10 cellular contexts compared by ENCODE assay signal in genomic region chr10:110499796-110500514, GRCh38. TPM values are rescaled to one million over a fixed set of nuclear protein-coding genes. Genes with fewer than 3 reads are reported as not detected.
DNase-seq lines count a peak whose midpoint lies in the region; ATAC-seq, FAIRE-seq and TF ChIP-seq lines count a peak whose summit lies in the region.
"Had no signal": no experiment of that assay in that cellular context is flagged by ENCODE, and none has a peak within 500 bp of the region (broad histone marks: within the 10 kb centered on the region; RNA-seq: fewer than 3 reads in every experiment).

No MANE protein-coding gene starts in this region.

- 80% methylated on average over 9 of the region's 9 CpGs for WGBS in suprapubic skin

- H3K27ac ChIP-seq in ascending aorta (peak overlapping the region in 1 of 2 donors; percentile 31), suprapubic skin (no peak overlapping the region)

- H3K4me1 Mint-ChIP-seq in activated naive CD4-positive, alpha-beta T cell treated with anti-CD3 and anti-CD28 coated beads for 36 hours (ENCODE audit: low read depth) = peaks cover 65% of the 10 kb centered on the region
- H3K4me1 Mint-ChIP-seq in immature natural killer cell = peaks cover 81 to 86% of the 10 kb centered on the region in 2 donors

- no peak for TF ChIP-seq EP300 in suprapubic skin (IDR thresholded peaks at IDR 0.05)

- intact Hi-C loops in activated naive CD4-positive, alpha-beta T cell treated with anti-CD3 and anti-CD28 coated beads for 36 hours (cut with micrococcal nuclease) = loop anchor here (1.0 to 5.0 kb wide), 6 partner anchors 47 to 493 kb away; partner anchors contain the start of gene ADD3
- intact Hi-C loops in ascending aorta (cut with DNase I) = loop anchor here (5.0 to 10.0 kb wide), 5 partner anchors 47 to 608 kb away; partner anchors contain the start of genes BBIP1, SHOC2 and SMC3

- no peak for ATAC-seq in GM18502 (IDR thresholded peaks at IDR 0.05; ENCODE audit: poor library complexity, unreplicated experiment)

- TF ChIP-seq POLR2A in suprapubic skin (IDR thresholded peaks at IDR 0.05) = no peak

- no peaks in the 10 kb centered on the region for H3K9me3 Mint-ChIP-seq in activated naive CD4-positive, alpha-beta T cell treated with anti-CD3 and anti-CD28 coated beads for 36 hours
- H3K9me3 Mint-ChIP-seq in immature natural killer cell = no peaks in the 10 kb centered on the region

- TF ChIP-seq CTCF in ascending aorta (IDR thresholded peaks at IDR 0.05) (no peak), suprapubic skin (IDR thresholded peaks at IDR 0.05) (no peak)

- peak overlapping the region; percentile 94 for H3K27ac Mint-ChIP-seq in activated naive CD4-positive, alpha-beta T cell treated with anti-CD3 and anti-CD28 coated beads for 36 hours
- H3K27ac Mint-ChIP-seq in immature natural killer cell = peak overlapping the region; percentile 90 to 94 (median 92)

- no peaks in the 10 kb centered on the region for H3K27me3 Mint-ChIP-seq in activated naive CD4-positive, alpha-beta T cell treated with anti-CD3 and anti-CD28 coated beads for 36 hours (ENCODE audit: low read depth)
- peaks cover 8 to 14% (median 13%) of the 10 kb centered on the region in 3 donors for H3K27me3 Mint-ChIP-seq in immature natural killer cell (ENCODE audit: low read depth in 3 of 3)

- no peak for DNase-seq in activated naive CD4-positive, alpha-beta T cell treated with anti-CD3 and anti-CD28 coated beads for 36 hours
- DNase-seq in activated naive CD4-positive, alpha-beta T cell (lab: John Stamatoyannopoulos, UW) = no peak
- DNase-seq in ascending aorta (ENCODE audit: low spot score in 2 of 2) = no peak
- DNase-seq in immature natural killer cell = no peak
- peak in 1 of 2 donors; percentile 33 for DNase-seq in suprapubic skin (ENCODE audit: low spot score in 2 of 2)
- no peak for DNase-seq in NCI-H1417 (lab: John Stamatoyannopoulos, UW)
- no peak for DNase-seq in GM19239 (ENCODE audit: insufficient read length, low spot score)
- DNase-seq: tibial artery had no signal

- H3K9me3 ChIP-seq in ascending aorta = no peaks in the 10 kb centered on the region
- H3K9me3 ChIP-seq in suprapubic skin = no peaks in the 10 kb centered on the region
- H3K9me3 ChIP-seq: tibial artery had no signal

- H3K27me3 ChIP-seq in ascending aorta (no peaks in the 10 kb centered on the region), suprapubic skin (no peaks in the 10 kb centered on the region)
- H3K27me3 ChIP-seq: tibial artery had no signal

- peaks cover 62% of the 10 kb centered on the region for H3K36me3 Mint-ChIP-seq in activated naive CD4-positive, alpha-beta T cell treated with anti-CD3 and anti-CD28 coated beads for 36 hours (ENCODE audit: low read depth)
- H3K36me3 Mint-ChIP-seq in immature natural killer cell = no peaks in the 10 kb centered on the region

- no peaks in the 10 kb centered on the region for H3K36me3 ChIP-seq in ascending aorta
- H3K36me3 ChIP-seq in suprapubic skin = no peaks in the 10 kb centered on the region
- H3K36me3 ChIP-seq: tibial artery had no signal

- peak overlapping the region; percentile 97 for H3K4me3 Mint-ChIP-seq in activated naive CD4-positive, alpha-beta T cell treated with anti-CD3 and anti-CD28 coated beads for 36 hours
- peak overlapping the region; percentile 90 to 94 (median 93) for H3K4me3 Mint-ChIP-seq in immature natural killer cell

- H3K4me3 ChIP-seq in ascending aorta (peak overlapping the region; percentile 77), suprapubic skin (peak overlapping the region; percentile 75)

- CTCF ChIA-PET in activated naive CD4-positive, alpha-beta T cell treated with anti-CD3 and anti-CD28 coated beads for 36 hours (lab: Charles Lee) = interaction anchor here (1.0 to 6.0 kb wide), 8 partner anchors 13 to 194 kb away, joined by 3 to 64 read pairs (median 5); no protein-coding TSS in a partner anchor

- FAIRE-seq in GM19239 (lab: Jason Lieb, UNC) = no peak
- FAIRE-seq: islet of Langerhans had no signal

- H3K4me1 ChIP-seq in ascending aorta (peaks cover 0 to 24% of the 10 kb centered on the region in 2 donors), suprapubic skin (peaks cover 87% of the 10 kb centered on the region)

RNA-seq across cellular contexts. Expression of gene DUSP5, which starts 2.2 kb away (rescaled TPM):
- total RNA-seq in activated naive CD4-positive, alpha-beta T cell treated with anti-CD3 and anti-CD28 coated beads for 36 hours = 10 to 100 TPM; 51.0 to 53.5 TPM
- 26.9 TPM for total RNA-seq in ascending aorta
- polyA plus RNA-seq in immature natural killer cell = 1 to 10 TPM; 2.9 to 4.5 (median 2.9) TPM
- 10 to 100 TPM in 3 of 4 donors, 1 to 10 TPM in 1; 9.3 to 60.8 (median 31.0) TPM for total RNA-seq in suprapubic skin
